Comparison of ENCODE assay signal across 8 cellular contexts in the genomic region with DNA sequence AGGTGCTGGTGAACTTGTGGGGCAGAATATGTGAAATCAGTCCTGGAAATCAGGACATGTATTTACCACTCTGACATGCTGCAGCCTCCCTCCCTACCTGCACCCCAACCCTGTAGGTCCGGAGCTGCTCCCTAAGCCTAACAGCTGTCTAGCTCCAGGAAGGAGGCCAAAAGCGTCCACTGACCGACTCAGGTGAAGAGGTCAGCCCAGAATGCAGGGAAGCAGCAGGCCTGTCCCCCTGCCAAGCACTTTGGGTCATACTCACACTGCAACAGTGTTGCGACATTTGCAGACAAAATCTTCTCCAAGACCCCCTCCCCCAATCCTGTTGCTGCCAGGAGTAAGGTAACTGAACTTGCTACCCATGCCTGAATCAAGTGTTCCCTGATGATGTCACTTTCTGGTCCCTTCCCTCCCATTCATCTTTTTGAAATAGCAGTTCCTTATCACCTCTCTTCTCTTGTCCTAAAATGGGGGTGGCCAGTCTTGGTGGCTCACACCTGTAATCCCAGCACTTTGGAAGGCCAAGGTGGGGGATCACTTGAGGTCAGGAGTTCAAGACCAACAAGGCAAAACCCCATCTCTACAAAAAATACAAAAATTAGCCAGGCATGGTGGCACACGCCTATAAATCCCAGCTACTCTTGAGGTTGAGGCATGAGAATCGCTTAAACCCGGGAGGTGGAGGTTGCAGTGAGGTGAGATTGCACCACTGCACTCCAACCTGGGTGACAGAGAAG. TPM values are rescaled to one million over a fixed set of nuclear protein-coding genes. Genes with fewer than 3 reads are reported as not detected.
A peak's percentile ranks its signal among the peaks of the same experiment; 100 is the strongest.
DNase-seq lines count a peak whose midpoint lies in the region; ATAC-seq and TF ChIP-seq lines count a peak whose summit lies in the region.

No MANE protein-coding gene starts in this region.

- H3K36me3 Mint-ChIP-seq in H9 (ENCODE audit: insufficient read depth in 1 of 3, low read depth in 3 of 3): peaks cover 4 to 11% (median 7%) of the 10 kb centered on the region in 3 experiments; a peak in 4 of 7 replicates

- H3K4me1 Mint-ChIP-seq in H9: peaks cover 29 to 36% of the 10 kb centered on the region in 2 experiments

- H3K36me3 ChIP-seq in rectal smooth muscle tissue (ENCODE audit: control insufficient read depth, insufficient read depth, low read length): no peaks in the 10 kb centered on the region

- no peak overlapping the region for H2BK12ac ChIP-seq in H9 (ENCODE audit: insufficient read length, low read depth, low read length)

- H3K18ac ChIP-seq in H9 (ENCODE audit: insufficient read length, low read depth, low read length): no peak overlapping the region

- H3K23ac ChIP-seq in H9 (ENCODE audit: insufficient read length, low read depth, low read length): no peak overlapping the region

- H2AK5ac ChIP-seq in H9 (ENCODE audit: insufficient read length, low read length): no peak overlapping the region

- no peak overlapping the region for H2BK15ac ChIP-seq in H9 (ENCODE audit: low read depth, low read length)

- peak overlapping the region; percentile 86 for H3K4me2 ChIP-seq in H9 (ENCODE audit: insufficient read depth, insufficient read length, low read length)

- no peak for ATAC-seq in GM18498 (IDR thresholded peaks at IDR 0.05; ENCODE audit: unreplicated experiment)
- ATAC-seq in GM18520 (IDR thresholded peaks at IDR 0.05; ENCODE audit: unreplicated experiment): no peak

- no peak overlapping the region for H4K5ac ChIP-seq in H9 (ENCODE audit: insufficient read length, low read depth, low read length)

- H3K27ac ChIP-seq in H9 (ENCODE audit: insufficient read length, low read depth, low read length): peak overlapping the region; percentile 40
- H3K27ac ChIP-seq in RWPE1: peak overlapping the region; percentile 94
- H3K27ac ChIP-seq in rectal smooth muscle tissue (ENCODE audit: low read depth, low read length): peak overlapping the region; percentile 80

- peak overlapping the region; percentile 88 to 90 for H3K4me3 Mint-ChIP-seq in H9

- DNase-seq in H9 (peak; percentile 62), RWPE1 (ENCODE audit: low spot score) (peak; percentile 15), fibroblast of gingiva (ENCODE audit: low read depth) (peak; percentile 43), SHP77 treated with DMSO at 0.1 percent for 48 hours (lab: John Stamatoyannopoulos, UW) (no peak), COLO829 (ENCODE audit: low spot score) (no peak)

- H2BK20ac ChIP-seq in H9 (ENCODE audit: low read depth, low read length, poor library complexity, severe bottlenecking): no peak overlapping the region

- WGBS in H9 (ENCODE audit: extremely low coverage, insufficient read length, low lambda C conversion rate): no CpG with 5 or more reads among the region's 7 CpGs

- H3K27ac Mint-ChIP-seq in H9: peak overlapping the region; percentile 46 to 96 (median 94)

- H3T11ph ChIP-seq in H9 (ENCODE audit: low read length): no peak overlapping the region

- CTCF ChIA-PET in RWPE1 (lab: Yijun Ruan, JAX): interaction anchor here (0.7 kb wide), 1 partner anchor 108 kb away, joined by 3 read pairs; a partner anchor contains a TSS

- no peak overlapping the region for H3K4ac ChIP-seq in H9 (ENCODE audit: low read depth, low read length)

- POLR2A ChIA-PET in RWPE1 (lab: Yijun Ruan, JAX; ENCODE audit: low non-redundant PET): no interaction called here

- no peak overlapping the region for H2BK5ac ChIP-seq in H9 (ENCODE audit: insufficient read length, low read length)

- no peak overlapping the region for H3K56ac ChIP-seq in H9 (ENCODE audit: insufficient read length, low read depth, low read length)

- peaks cover 2% of the 10 kb centered on the region for H3K79me1 ChIP-seq in H9 (ENCODE audit: insufficient read depth, low read depth, low read length, poor library complexity, severe bottlenecking)

- H3K27me3 Mint-ChIP-seq in H9 (ENCODE audit: low read depth): no peaks in the 10 kb centered on the region

- TF ChIP-seq CTCF in H9 (conservative IDR thresholded peaks at IDR 0.05): no peak
- no peak for TF ChIP-seq CTCF in RWPE1 (conservative IDR thresholded peaks at IDR 0.05; ENCODE audit: low read depth)

- no peaks in the 10 kb centered on the region for H3K9me3 Mint-ChIP-seq in H9

- no peak overlapping the region for H2AFZ ChIP-seq in H9 (ENCODE audit: low read length)

- peak overlapping the region; percentile 32; the same call in 1 of the 2 replicates for H3K14ac ChIP-seq in H9 (ENCODE audit: insufficient read depth, low read length)

- H3K4me1 ChIP-seq in H9 (ENCODE audit: insufficient read depth, low read length) (peaks cover 8% of the 10 kb centered on the region; the same call in 1 of the 2 replicates), rectal smooth muscle tissue (ENCODE audit: control insufficient read depth, insufficient read depth, low read length) (peaks cover 10% of the 10 kb centered on the region)

- no peaks in the 10 kb centered on the region for H3K9me3 ChIP-seq in H9 (ENCODE audit: control insufficient read depth, low read depth, low read length)

- no peak overlapping the region for H4K91ac ChIP-seq in H9 (ENCODE audit: insufficient read length, low read depth, low read length)

- peak overlapping the region; percentile 82 for H3K4me3 ChIP-seq in rectal smooth muscle tissue (ENCODE audit: low read length)

- H3K9ac ChIP-seq in H9 (ENCODE audit: extremely low read depth, insufficient read length, low read length) (peak overlapping the region; percentile 12), rectal smooth muscle tissue (ENCODE audit: low read length) (no peak overlapping the region)

- H3K79me2 ChIP-seq in H9 (ENCODE audit: insufficient read depth, low read length): peaks cover 33% of the 10 kb centered on the region

- H2BK120ac ChIP-seq in H9 (ENCODE audit: low read depth, low read length, poor library complexity, severe bottlenecking): no peak overlapping the region

- H4K20me1 ChIP-seq in H9 (ENCODE audit: control insufficient read depth, insufficient read depth, insufficient read length): peaks cover 3% of the 10 kb centered on the region

- no peaks in the 10 kb centered on the region for H3K27me3 ChIP-seq in H9 (ENCODE audit: insufficient read depth, low read length)
- no peaks in the 10 kb centered on the region for H3K27me3 ChIP-seq in rectal smooth muscle tissue (ENCODE audit: control insufficient read depth, insufficient read depth, low read length)

- H4K8ac ChIP-seq in H9 (replicated peaks; ENCODE audit: insufficient read length, low read depth, low read length): no peak overlapping the region

- peaks cover 11% of the 10 kb centered on the region for H3K23me2 ChIP-seq in H9 (ENCODE audit: insufficient read length, low read depth, low read length, poor library complexity, severe bottlenecking)

RNA-seq across cellular contexts. Expression of a gene that starts 1.3 kb away (rescaled TPM):
- 279 and 289 TPM in 2 replicates for total RNA-seq in H9 (2021)

RNA-seq across cellular contexts. Expression of a gene that starts 10.4 kb away (rescaled TPM):
- total RNA-seq in H9 (2021): 1.3 and 2.1 TPM in 2 replicates

RNA-seq across cellular contexts. Expression of a gene that starts 46.6 kb away (rescaled TPM):
- total RNA-seq in H9 (2021): 78.5 and 79.7 TPM in 2 replicates

RNA-seq across cellular contexts. Expression of a gene that starts 54.8 kb away (rescaled TPM):
- 16.8 and 17.0 TPM in 2 replicates for total RNA-seq in H9 (2021)

Comparison
In these comparisons a context has a peak if more than half of its experiments do, and no peak if none do; other contexts are left out.
1. DNase-seq: peak in H9 (single experiment), RWPE1 (single experiment) and fibroblast of gingiva (single experiment); none in SHP77 treated with DMSO at 0.1 percent for 48 hours (single experiment) and COLO829 (single experiment).
2. H3K27ac ChIP-seq: peak in every context shown above with its lines; median percentile 94 in RWPE1; 80 in rectal smooth muscle tissue; 40 in H9.